ENCODE assay signal across 28 cellular contexts in genomic region chr5:81808106-81808505, GRCh38.
"Had no signal": no experiment of that assay in that cellular context is flagged by ENCODE, and none has a peak within 500 bp of the region (broad histone marks: within the 10 kb centered on the region; RNA-seq: fewer than 3 reads in every experiment).

No MANE protein-coding gene starts in this region.

- H3K27ac Mint-ChIP-seq: stimulated activated effector memory CD8-positive, alpha-beta T cell treated with anti-CD3 and anti-CD28 coated beads, Interleukin-12 subunit alpha, Interleukin-12 subunit beta, amount 100 ng/mL, for 72 hours; stimulated activated memory B cell treated with anti-CD40 and anti-IgM and Interleukin-4, amounts not matched to agents 10 μg/mL and 1 μg/mL and 100 μg/mL, for 72 hours; stimulated activated naive B cell treated with anti-CD40 and anti-IgM and Interleukin-4, amounts not matched to agents 10 μg/mL and 1 μg/mL and 100 μg/mL, for 72 hours; stimulated activated naive CD8-positive, alpha-beta T cell treated with anti-CD3 and anti-CD28 coated beads, Interleukin-15, amount 100 ng/mL, for 72 hours; stimulated activated naive CD8-positive, alpha-beta T cell treated with anti-CD3 and anti-CD28 coated beads, Interleukin-15, Interleukin-2, amounts not matched to agents 100 ng/mL and 50 ng/mL, for 24 hours; type B pancreatic cell had no signal

- H3K36me3 ChIP-seq: stomach, suprapubic skin, thoracic aorta, thyroid gland, tibial artery, tibial nerve, transverse colon, upper lobe of left lung, upper lobe of right lung, uterus, vagina had no signal

- H3K4me3 ChIP-seq: stomach, suprapubic skin, testis, thoracic aorta, thyroid gland, tibial artery, tibial nerve, transverse colon, upper lobe of left lung, upper lobe of right lung, uterus, vagina had no signal

- H3K27ac ChIP-seq: stomach, suprapubic skin, testis, thoracic aorta, thyroid gland, tibial artery, tibial nerve, transverse colon, upper lobe of left lung, upper lobe of right lung, uterus, vagina had no signal

- ATAC-seq: stimulated activated effector memory CD8-positive, alpha-beta T cell treated with anti-CD3 and anti-CD28 coated beads, Interleukin-12 subunit alpha, Interleukin-12 subunit beta, amount 100 ng/mL, for 72 hours; stimulated activated memory B cell treated with anti-CD40 and anti-IgM and Interleukin-4, amounts not matched to agents 10 μg/mL and 1 μg/mL and 100 μg/mL, for 72 hours; stimulated activated naive B cell treated with anti-CD40 and anti-IgM and Interleukin-4, amounts not matched to agents 10 μg/mL and 1 μg/mL and 100 μg/mL, for 72 hours; stimulated activated naive CD8-positive, alpha-beta T cell treated with anti-CD3 and anti-CD28 coated beads, Interleukin-15, amount 100 ng/mL, for 72 hours; stimulated activated naive CD8-positive, alpha-beta T cell treated with anti-CD3 and anti-CD28 coated beads, Interleukin-15, Interleukin-2, amounts not matched to agents 100 U/mL and 50 U/mL, for 24 hours; upper lobe of right lung had no signal

- H3K9me3 ChIP-seq: suprapubic skin, testis, thyroid gland, upper lobe of left lung, uterus, vagina had no signal

- H3K36me3 Mint-ChIP-seq: stimulated activated effector memory CD8-positive, alpha-beta T cell treated with anti-CD3 and anti-CD28 coated beads, Interleukin-12 subunit alpha, Interleukin-12 subunit beta, amount 100 ng/mL, for 72 hours; stimulated activated memory B cell treated with anti-CD40 and anti-IgM and Interleukin-4, amounts not matched to agents 10 μg/mL and 1 μg/mL and 100 μg/mL, for 72 hours had no signal

- H3K27me3 ChIP-seq: stomach, suprapubic skin, testis, thyroid gland, tibial artery, tibial nerve, transverse colon, upper lobe of left lung, upper lobe of right lung, uterus, vagina had no signal

- DNase-seq: stimulated activated CD4-positive, alpha-beta T cell treated with anti-CD3 and anti-CD28 coated beads, Interleukin-2, amount 100 ng/mL, for 48 hours; stimulated activated CD4-positive, alpha-beta T cell treated with anti-CD3 and anti-CD28 coated beads, Interleukin-4, amount 100 ng/mL, for 1 hour; stimulated activated CD4-positive, alpha-beta T cell treated with anti-CD3 and anti-CD28 coated beads, Interleukin-4, amount 100 ng/mL, for 24 hours; stimulated activated CD4-positive, alpha-beta T cell treated with anti-CD3 and anti-CD28 coated beads, Interleukin-4, amount 100 ng/mL, for 4 hours; stimulated activated CD8-positive, alpha-beta memory T cell treated with anti-CD3 and anti-CD28 coated beads, Interleukin-4, amount 100 ng/mL, for 48 hours; stimulated activated naive B cell treated with anti-CD40 and anti-IgM and Interleukin-4, amounts not matched to agents 10 μg/mL and 1 μg/mL and 100 μg/mL, for 72 hours; stimulated activated naive CD4-positive, alpha-beta T cell; stimulated activated naive CD4-positive, alpha-beta T cell treated with Interleukin-2 at 50 U/mL for 16 hours; stimulated activated naive CD8-positive, alpha-beta T cell treated with anti-CD3 and anti-CD28 coated beads, Interleukin-15, amount 100 ng/mL, for 72 hours; stimulated activated naive CD8-positive, alpha-beta T cell treated with anti-CD3 and anti-CD28 coated beads, Interleukin-15, Interleukin-2, amounts not matched to agents 100 U/mL and 50 U/mL, for 24 hours; stomach; substantia nigra; testis; thyroid gland; tibial artery; transverse colon; trophoblast cell; upper lobe of left lung; upper lobe of right lung; uterus had no signal

- H3K27me3 Mint-ChIP-seq: stimulated activated naive B cell treated with anti-CD40 and anti-IgM and Interleukin-4, amounts not matched to agents 10 μg/mL and 1 μg/mL and 100 μg/mL, for 72 hours; stimulated activated naive CD8-positive, alpha-beta T cell treated with anti-CD3 and anti-CD28 coated beads, Interleukin-15, amount 100 ng/mL, for 72 hours; stimulated activated naive CD8-positive, alpha-beta T cell treated with anti-CD3 and anti-CD28 coated beads, Interleukin-15, Interleukin-2, amounts not matched to agents 100 ng/mL and 50 ng/mL, for 24 hours; type B pancreatic cell had no signal

- H3K4me3 Mint-ChIP-seq: stimulated activated effector memory CD8-positive, alpha-beta T cell treated with anti-CD3 and anti-CD28 coated beads, Interleukin-12 subunit alpha, Interleukin-12 subunit beta, amount 100 ng/mL, for 72 hours; stimulated activated memory B cell treated with anti-CD40 and anti-IgM and Interleukin-4, amounts not matched to agents 10 μg/mL and 1 μg/mL and 100 μg/mL, for 72 hours; stimulated activated naive B cell treated with anti-CD40 and anti-IgM and Interleukin-4, amounts not matched to agents 10 μg/mL and 1 μg/mL and 100 μg/mL, for 72 hours; stimulated activated naive CD8-positive, alpha-beta T cell treated with anti-CD3 and anti-CD28 coated beads, Interleukin-15, amount 100 ng/mL, for 72 hours; stimulated activated naive CD8-positive, alpha-beta T cell treated with anti-CD3 and anti-CD28 coated beads, Interleukin-15, Interleukin-2, amounts not matched to agents 100 ng/mL and 50 ng/mL, for 24 hours; type B pancreatic cell had no signal

- H3K4me1 ChIP-seq: stomach, suprapubic skin, testis, thyroid gland, tibial artery, tibial nerve, transverse colon, upper lobe of left lung, upper lobe of right lung, uterus, vagina had no signal
